ENCODE assay signal across 8 cellular contexts in genomic region chr17:2214047-2214717, GRCh38.
A peak's percentile ranks its signal among the peaks of the same experiment; 100 is the strongest.
DNase-seq lines count a peak whose midpoint lies in the region; ATAC-seq and TF ChIP-seq lines count a peak whose summit lies in the region.

No MANE protein-coding gene starts in this region.

- in situ Hi-C loops in ACHN (cut with HindIII; ENCODE audit: low pct_ligation_motif_present, low pct_unique_long_range_greater_than_20kb, low sequenced_read_pairs) (no loop called here), astrocyte of the spinal cord (cut with HindIII; ENCODE audit: low sequenced_read_pairs) (no loop called here)

- TF ChIP-seq CTCF in astrocyte of the spinal cord (IDR thresholded peaks at IDR 0.05; ENCODE audit: low read depth, low read length): no peak

- H3K4me1 ChIP-seq in skeletal muscle tissue (ENCODE audit: control insufficient read depth in 3 of 3, insufficient read depth in 3 of 3, low read length in 3 of 3): peaks cover 42 to 48% (median 43%) of the 10 kb centered on the region in 3 donors

- DNase-seq in ACHN (peak; percentile 47), HuH-7 (ENCODE audit: low spot score) (peak; percentile 23), astrocyte of the spinal cord (ENCODE audit: low read depth, low spot score) (peak; percentile 93), iris pigment epithelial cell (ENCODE audit: low read depth) (peak; percentile 98), DMS153 treated with DMSO at 0.1 percent for 48 hours (lab: John Stamatoyannopoulos, UW; ENCODE audit: unreplicated experiment) (no peak), 8988T (no peak)

- ATAC-seq in HG02973 (IDR thresholded peaks at IDR 0.05; ENCODE audit: unreplicated experiment): no peak

- H3K9me3 ChIP-seq in skeletal muscle tissue (ENCODE audit: control insufficient read depth in 3 of 3, low read length in 3 of 3): no peaks in the 10 kb centered on the region

- H3K27ac ChIP-seq in skeletal muscle tissue (ENCODE audit: low read depth, low read length): peak overlapping the region; percentile 96

- no peaks in the 10 kb centered on the region for H3K27me3 ChIP-seq in skeletal muscle tissue (ENCODE audit: control insufficient read depth in 3 of 3, insufficient read depth in 3 of 3, low read length in 3 of 3)

- H3K36me3 ChIP-seq in skeletal muscle tissue (ENCODE audit: control insufficient read depth in 3 of 3, insufficient read depth in 3 of 3, low read length in 3 of 3): no peaks in the 10 kb centered on the region

- H3K4me3 ChIP-seq in astrocyte of the spinal cord (ENCODE audit: low read depth, low read length) (peak overlapping the region; percentile 31), skeletal muscle tissue (ENCODE audit: low read length in 3 of 3) (peak overlapping the region; percentile 46 to 57 (median 57))

- H3K9ac ChIP-seq in skeletal muscle tissue (ENCODE audit: low read depth in 1 of 3, low read length in 3 of 3): peak overlapping the region; percentile 69 to 82 (median 76)

Comparison
In these comparisons a context has a peak if more than half of its experiments do, and no peak if none do; other contexts are left out.
1. DNase-seq: peak in ACHN (single experiment), HuH-7 (single experiment), astrocyte of the spinal cord (single experiment) and iris pigment epithelial cell (single experiment); none in DMS153 treated with DMSO at 0.1 percent for 48 hours (single experiment) and 8988T (single experiment).